Comparison of ENCODE assay signal across 8 cellular contexts in genomic region chr3:39180183-39180545, GRCh38. TPM values are rescaled to one million over a fixed set of nuclear protein-coding genes. Genes with fewer than 3 reads are reported as not detected.
DNase-seq lines count a peak whose midpoint lies in the region; ATAC-seq, FAIRE-seq and TF ChIP-seq lines count a peak whose summit lies in the region.

No MANE protein-coding gene starts in this region.

- H3K4me3 ChIP-seq in adrenal gland (peak overlapping the region in 1 of 4 donors; percentile 44), HepG2 (replicated peaks in 1 of 3; ENCODE audit: insufficient read depth in 1 of 3, low read depth in 2 of 3, low read length in 3 of 3) (peak overlapping the region; percentile 31 to 67 (median 56)), thyroid gland (replicated peaks in 1 of 3) (peak overlapping the region in 1 of 3 donors; percentile 9), MG63 (no peak overlapping the region; the same call in 1 of the 2 replicates)

- CTCF ChIA-PET in HepG2 (lab: Yijun Ruan, JAX; ENCODE audit: low intra/inter-chr PET ratio, low total read pairs) = no interaction called here

- DNase-seq in activated T-cell treated with anti-CD3 and anti-CD28 coated beads for 48 hours (ENCODE audit: low read depth) (peak; percentile 25), activated T-cell treated with anti-CD3 and anti-CD28 coated beads for 4 hours (no peak), adrenal gland (no peak), HepG2 (ENCODE audit: low spot score) (no peak), thyroid gland (no peak), MG63 (no peak), SKM-1 treated with dmso at 0.1 percent for 144 hours (lab: John Stamatoyannopoulos, UW; ENCODE audit: unreplicated experiment) (no peak)

- WGBS in adrenal gland, 4 donors = 56 to 64% (median 57%) methylated on average over 3 of the region's 3 CpGs
- WGBS in HepG2 (ENCODE audit: low lambda C conversion rate) = 1% methylated on average over 3 of the region's 3 CpGs
- WGBS in thyroid gland, 2 donors = 46 to 52% methylated on average over 3 of the region's 3 CpGs

- no TSS peak for BruUV-seq in HepG2 (replicated peaks; lab: Mats Ljungman, UMichigan)

- no peaks in the 10 kb centered on the region for H3K79me2 ChIP-seq in HepG2 (ENCODE audit: insufficient read depth, low read length)

- no peaks in the 10 kb centered on the region for H4K20me1 ChIP-seq in HepG2 (ENCODE audit: insufficient read depth, low read length)

- TF ChIP-seq CTCF in adrenal gland (IDR thresholded peaks at IDR 0.05) = no peak
- TF ChIP-seq CTCF in HepG2 (CRISPR knock-in tag; IDR thresholded peaks at IDR 0.05) = no peak
- no peak for TF ChIP-seq CTCF in thyroid gland (IDR thresholded peaks at IDR 0.05)

- TF ChIP-seq POLR2A in adrenal gland (IDR thresholded peaks at IDR 0.05) (no peak), HepG2 (IDR thresholded peaks at IDR 0.05; ENCODE audit: insufficient read depth in 1 of 2, low read depth in 2 of 2, low read length in 2 of 2) (no peak), thyroid gland (IDR thresholded peaks at IDR 0.05) (no peak)

- H3K9ac ChIP-seq in HepG2 (ENCODE audit: insufficient read depth, low read depth, low read length) = peak overlapping the region; percentile 12; the same call in 1 of the 2 replicates

- in situ Hi-C loops in HepG2 (cut with HindIII; ENCODE audit: extremely low pct_ligation_motif_present, low pct_unique_long_range_greater_than_20kb) = loop anchor here (10.0 kb wide), 1 partner anchor 205 kb away; the partner anchor contains the start of gene SLC25A38

- H3K27me3 ChIP-seq in adrenal gland (no peaks in the 10 kb centered on the region), HepG2 (ENCODE audit: control insufficient read depth in 1 of 2, insufficient read depth in 2 of 2, low read length in 2 of 2) (peaks cover 3 to 24% of the 10 kb centered on the region in 2 experiments; a peak in 3 of 5 replicates), thyroid gland (no peaks in the 10 kb centered on the region), MG63 (no peaks in the 10 kb centered on the region)

- peak overlapping the region; percentile 86 for H3K4me2 ChIP-seq in HepG2 (ENCODE audit: low read depth, low read length)

- no peak for TF ChIP-seq RAD21 in HepG2 (CRISPR knock-in tag; IDR thresholded peaks at IDR 0.05)

- H3K4me1 ChIP-seq in adrenal gland (replicated peaks in 1 of 2) (peaks cover 8 to 33% of the 10 kb centered on the region in 2 donors), HepG2 (ENCODE audit: insufficient read depth, low read length) (peaks cover 51% of the 10 kb centered on the region), thyroid gland (peaks cover 37 to 58% of the 10 kb centered on the region in 2 donors)

- POLR2A ChIA-PET in HepG2 (lab: Yijun Ruan, JAX) = no interaction called here

- H3K36me3 ChIP-seq in adrenal gland (replicated peaks in 1 of 2) = no peaks in the 10 kb centered on the region
- H3K36me3 ChIP-seq in HepG2 (replicated peaks in 1 of 2; ENCODE audit: control insufficient read depth in 1 of 2, insufficient read depth in 2 of 2, low read length in 2 of 2) = no peaks in the 10 kb centered on the region
- H3K36me3 ChIP-seq in thyroid gland = no peaks in the 10 kb centered on the region
- H3K36me3 ChIP-seq in MG63 = no peaks in the 10 kb centered on the region

- H3K9me3 ChIP-seq in adrenal gland (replicated peaks in 1 of 3) (no peaks in the 10 kb centered on the region), HepG2 (ENCODE audit: low read length) (no peaks in the 10 kb centered on the region), thyroid gland (no peaks in the 10 kb centered on the region), MG63 (no peaks in the 10 kb centered on the region)

- intact Hi-C loops in adrenal gland (cut with DNase I) (loop anchor here (5.0 to 10.0 kb wide), 3 partner anchors 33 to 205 kb away; partner anchors contain the start of gene SLC25A38 (in 1 of the 2)), HepG2 (cut with micrococcal nuclease; ENCODE audit: unreplicated experiment) (no loop called here), thyroid gland (cut with DNase I) (loop anchor here (5.0 to 10.0 kb wide), 2 partner anchors 38 to 205 kb away; partner anchors contain the start of gene SLC25A38)

- no peak overlapping the region for H2AFZ ChIP-seq in HepG2 (ENCODE audit: low read length)

- ATAC-seq in HepG2 (no peak), HG03439 (IDR thresholded peaks at IDR 0.05; ENCODE audit: unreplicated experiment) (no peak)

- no peak for FAIRE-seq in HepG2 (lab: Jason Lieb, UNC)

- H3K27ac ChIP-seq in adrenal gland (peak overlapping the region in 4 of 5 donors; percentile 22 to 83 (median 56)), HepG2 (ENCODE audit: extremely low read length, insufficient read depth, low read length) (no peak overlapping the region), thyroid gland (peak overlapping the region; percentile 48 to 96 (median 91))

- TF ChIP-seq EP300 in HepG2 (IDR thresholded peaks at IDR 0.05; ENCODE audit: low read depth in 2 of 2, low read length in 2 of 2) = no peak
- no peak for TF ChIP-seq EP300 in HepG2 (CRISPR knock-in tag; IDR thresholded peaks at IDR 0.05; ENCODE audit: borderline replicate concordance)

RNA-seq across cellular contexts. Expression of gene XIRP1, which starts 12.2 kb away (rescaled TPM):
- under 1 TPM in 3 of 8 donors, not detected in 5; 0.10 to 0.28 (median 0.13) TPM for total RNA-seq in adrenal gland
- polyA plus RNA-seq in adrenal gland = under 1 TPM in 2 of 3 donors, not detected in 1; 0.40 to 0.48 TPM
- total RNA-seq in HepG2 (2016; rRNA removed; fragmentation: Illumina TruSeq; extraction: Trizol) = not detected in 2 replicates
- total RNA-seq in HepG2 (2016; cell fraction: cytosol; rRNA removed; fragmentation: Illumina TruSeq; extraction: Trizol; ENCODE audit: low read depth) = not detected in 2 replicates
- not detected in 2 replicates for total RNA-seq in HepG2 (2016; cell fraction: insoluble cytoplasmic fraction; rRNA removed; fragmentation: Illumina TruSeq; extraction: Trizol)
- not detected in 2 replicates for total RNA-seq in HepG2 (2016; cell fraction: membrane; rRNA removed; fragmentation: Illumina TruSeq; extraction: Trizol)
- total RNA-seq in HepG2 (2016; cell fraction: nucleus; rRNA removed; fragmentation: Illumina TruSeq; extraction: Trizol) = not detected in 2 replicates
- not detected in 2 replicates for polyA plus RNA-seq in HepG2 (2011; rRNA removed)
- polyA plus RNA-seq in HepG2 (2011; cell fraction: cytosol; rRNA removed) = not detected in 2 replicates
- polyA plus RNA-seq in HepG2 (2011; cell fraction: nucleus; rRNA removed) = 0.02 TPM in 1 of 2 replicates, not detected in the other
- polyA plus RNA-seq in HepG2 (2012) = not detected in 2 replicates
- not detected in 2 replicates for polyA plus RNA-seq in HepG2 (2016; cell fraction: cytosol; fragmentation: Illumina TruSeq; extraction: Trizol; ENCODE audit: low read depth)
- not detected in 2 replicates for polyA plus RNA-seq in HepG2 (2016; cell fraction: insoluble cytoplasmic fraction; fragmentation: Illumina TruSeq; extraction: Trizol; ENCODE audit: low read depth)
- polyA plus RNA-seq in HepG2 (2016; cell fraction: membrane; fragmentation: Illumina TruSeq; extraction: Trizol; ENCODE audit: low read depth) = not detected in 2 replicates
- not detected in 2 replicates for polyA plus RNA-seq in HepG2 (2016; cell fraction: nucleus; fragmentation: Illumina TruSeq; extraction: Trizol; ENCODE audit: insufficient read depth, low read depth)
- polyA minus RNA-seq in HepG2 (2011; rRNA and poly(A)+ RNA removed; ENCODE audit: low replicate concordance) = not detected in 2 replicates
- polyA minus RNA-seq in HepG2 (2011; cell fraction: cytosol; rRNA and poly(A)+ RNA removed) = not detected in 2 replicates
- polyA minus RNA-seq in HepG2 (2011; cell fraction: nucleus; rRNA and poly(A)+ RNA removed) = not detected in 2 replicates
- not detected for total RNA-seq in thyroid gland
- total RNA-seq in MG63 (2014; rRNA removed; shearing (Covaris generic); ENCODE audit: low replicate concordance) = not detected in 2 replicates

RNA-seq across cellular contexts. Expression of gene CSRNP1, which starts 26.8 kb away (rescaled TPM):
- total RNA-seq in adrenal gland (10 to 100 TPM; 21.9 to 62.2 (median 30.1) TPM), HepG2 (2016; rRNA removed; fragmentation: Illumina TruSeq; extraction: Trizol) (9.3 and 10.8 TPM in 2 replicates), thyroid gland (10 to 100 TPM; 33.5 to 81.0 (median 36.7) TPM)
- polyA plus RNA-seq in adrenal gland (10 to 100 TPM in 2 of 3 donors, 1 to 10 TPM in 1; 9.9 to 32.7 (median 16.2) TPM), HepG2 (2011; rRNA removed) (11.3 and 13.1 TPM in 2 replicates)
- 1.5 and 2.3 TPM in 2 replicates for total RNA-seq in HepG2 (2016; cell fraction: cytosol; rRNA removed; fragmentation: Illumina TruSeq; extraction: Trizol; ENCODE audit: low read depth)
- 7.4 and 10.8 TPM in 2 replicates for total RNA-seq in HepG2 (2016; cell fraction: insoluble cytoplasmic fraction; rRNA removed; fragmentation: Illumina TruSeq; extraction: Trizol)
- total RNA-seq in HepG2 (2016; cell fraction: membrane; rRNA removed; fragmentation: Illumina TruSeq; extraction: Trizol) = 6.2 TPM in 2 replicates
- total RNA-seq in HepG2 (2016; cell fraction: nucleus; rRNA removed; fragmentation: Illumina TruSeq; extraction: Trizol) = 8.4 and 9.2 TPM in 2 replicates
- polyA plus RNA-seq in HepG2 (2011; cell fraction: cytosol; rRNA removed) = 10.2 and 11.5 TPM in 2 replicates
- 16.5 and 19.1 TPM in 2 replicates for polyA plus RNA-seq in HepG2 (2011; cell fraction: nucleus; rRNA removed)
- 7.1 and 11.4 TPM in 2 replicates for polyA plus RNA-seq in HepG2 (2012)
- 0.62 and 0.80 TPM in 2 replicates for polyA plus RNA-seq in HepG2 (2016; cell fraction: cytosol; fragmentation: Illumina TruSeq; extraction: Trizol; ENCODE audit: low read depth)
- 5.7 and 6.6 TPM in 2 replicates for polyA plus RNA-seq in HepG2 (2016; cell fraction: insoluble cytoplasmic fraction; fragmentation: Illumina TruSeq; extraction: Trizol; ENCODE audit: low read depth)
- 2.0 and 2.4 TPM in 2 replicates for polyA plus RNA-seq in HepG2 (2016; cell fraction: membrane; fragmentation: Illumina TruSeq; extraction: Trizol; ENCODE audit: low read depth)
- polyA plus RNA-seq in HepG2 (2016; cell fraction: nucleus; fragmentation: Illumina TruSeq; extraction: Trizol; ENCODE audit: insufficient read depth, low read depth) = 11.8 and 12.9 TPM in 2 replicates
- polyA minus RNA-seq in HepG2 (2011; rRNA and poly(A)+ RNA removed; ENCODE audit: low replicate concordance) = 16.7 and 44.8 TPM in 2 replicates
- polyA minus RNA-seq in HepG2 (2011; cell fraction: cytosol; rRNA and poly(A)+ RNA removed) = 13.3 and 14.3 TPM in 2 replicates
- polyA minus RNA-seq in HepG2 (2011; cell fraction: nucleus; rRNA and poly(A)+ RNA removed) = 18.9 and 21.8 TPM in 2 replicates
- 8.4 TPM in 2 replicates for total RNA-seq in MG63 (2014; rRNA removed; shearing (Covaris generic); ENCODE audit: low replicate concordance)
